Comparison of ENCODE assay signal across 11 cellular contexts in the genomic region with DNA sequence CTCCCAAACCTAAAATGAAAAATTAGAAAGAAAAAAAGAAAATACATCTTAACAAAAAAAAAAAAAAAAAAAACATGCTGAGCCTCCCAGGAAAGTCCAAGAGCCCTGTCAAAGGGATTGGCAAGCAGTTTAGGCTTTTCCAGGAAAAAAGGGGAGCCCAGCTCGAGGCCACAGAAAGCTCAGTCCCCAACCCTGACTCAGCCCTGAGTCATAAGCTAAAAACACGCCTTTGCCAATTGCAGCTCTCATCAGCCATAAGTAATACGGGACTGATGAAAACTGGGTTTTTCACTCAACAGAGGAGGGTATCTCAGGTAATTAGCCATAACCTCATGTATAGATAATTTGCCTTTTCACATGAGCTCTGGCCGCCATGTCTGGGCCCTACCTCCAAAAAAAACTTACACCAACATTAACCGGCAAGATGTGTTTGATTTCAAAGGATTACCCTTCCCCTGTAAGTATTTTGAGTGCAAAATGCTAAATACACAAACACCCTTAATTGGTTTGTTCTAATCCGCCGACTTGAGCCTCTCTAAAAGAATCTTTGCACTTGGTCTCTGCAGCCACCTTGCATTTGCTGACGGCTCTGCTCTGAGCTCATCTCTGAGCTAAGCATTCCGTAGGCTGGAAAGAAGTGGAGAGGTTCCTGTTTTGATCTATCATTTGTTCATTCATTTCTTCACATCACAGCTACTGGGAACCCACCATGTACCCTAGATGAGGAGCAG.
DNase-seq lines count a peak whose midpoint lies in the region; ATAC-seq and TF ChIP-seq lines count a peak whose summit lies in the region.
"Had no signal": no experiment of that assay in that cellular context is flagged by ENCODE, and none has a peak within 500 bp of the region (broad histone marks: within the 10 kb centered on the region; RNA-seq: fewer than 3 reads in every experiment).

No MANE protein-coding gene starts in this region.

- WGBS in adrenal gland, 4 donors, result 60 to 73% (median 70%) methylated on average over 9 of the region's 9 CpGs

- no peak for TF ChIP-seq CTCF in AG10803 (conservative IDR thresholded peaks at IDR 0.05; ENCODE audit: low read length)
- no peak for TF ChIP-seq CTCF in HFFc6 (IDR thresholded peaks at IDR 0.05)
- TF ChIP-seq CTCF in adrenal gland (IDR thresholded peaks at IDR 0.05), result no peak

- H3K27me3 ChIP-seq in adrenal gland, result no peaks in the 10 kb centered on the region

- no peaks in the 10 kb centered on the region for H3K36me3 Mint-ChIP-seq in HFFc6 (ENCODE audit: low read depth)

- no peak overlapping the region for H3K4me3 Mint-ChIP-seq in HFFc6

- H3K9me3 Mint-ChIP-seq in HFFc6, result peaks cover 6% of the 10 kb centered on the region; the same call in 1 of the 2 replicates

- no peaks in the 10 kb centered on the region for H3K9me3 ChIP-seq in adrenal gland (replicated peaks in 1 of 3)

- H3K4me3 ChIP-seq in AG10803 (ENCODE audit: low read length) (no peak overlapping the region), adrenal gland (no peak overlapping the region)

- peaks cover 7% of the 10 kb centered on the region; the same call in 1 of the 2 replicates for H3K4me1 Mint-ChIP-seq in HFFc6 (ENCODE audit: low read depth)

- H3K27ac Mint-ChIP-seq in HFFc6, result no peak overlapping the region

- TF ChIP-seq POLR2A in adrenal gland (IDR thresholded peaks at IDR 0.05), result no peak

- DNase-seq in AG10803 (ENCODE audit: low read depth), result peak; percentile 74
- DNase-seq in HFFc6, result peak; percentile 28
- DNase-seq in adrenal gland, result peak; percentile 73 to 88 (median 84)
- peak; percentile 14 for DNase-seq in non-pigmented ciliary epithelial cell (ENCODE audit: low read depth)
- no peak for DNase-seq in NCI-H1436 treated with DMSO at 0.1 percent for 48 hours (lab: John Stamatoyannopoulos, UW)
- DNase-seq in T-helper 2 cell, result no peak
- no peak for DNase-seq in cortex of kidney (lab: John Stamatoyannopoulos, UW)
- DNase-seq: activated gamma-delta T cell treated with Interleukin-2 at 50 U/mL for 16 hours; NCI-H69; stimulated activated CD4-positive, alpha-beta T cell treated with anti-CD3 and anti-CD28 coated beads, Interleukin-4, amount 100 ng/mL, for 24 hours had no signal

- no peak for ATAC-seq in HG02884 (IDR thresholded peaks at IDR 0.05; ENCODE audit: unreplicated experiment)

- H3K36me3 ChIP-seq in adrenal gland (replicated peaks in 1 of 2), result no peaks in the 10 kb centered on the region

- peaks cover 9% of the 10 kb centered on the region; the same call in 1 of the 2 replicates for H3K27me3 Mint-ChIP-seq in HFFc6 (ENCODE audit: insufficient read depth)

- peaks cover 3 to 7% of the 10 kb centered on the region in 2 donors for H3K4me1 ChIP-seq in adrenal gland (replicated peaks in 1 of 2)

- intact Hi-C loops in adrenal gland (cut with DNase I), result no loop called here

- H3K27ac ChIP-seq in adrenal gland, result no peak overlapping the region

Comparison
In these comparisons a context has a peak if more than half of its experiments do, and no peak if none do; other contexts are left out.
1. DNase-seq: peak in AG10803 (single experiment), HFFc6 (single experiment), adrenal gland (7 of 7) and non-pigmented ciliary epithelial cell (single experiment); none in NCI-H1436 treated with DMSO at 0.1 percent for 48 hours (single experiment), T-helper 2 cell (0 of 5) and cortex of kidney (single experiment).